Comparison of ENCODE assay signal across 11 cellular contexts in the genomic region with DNA sequence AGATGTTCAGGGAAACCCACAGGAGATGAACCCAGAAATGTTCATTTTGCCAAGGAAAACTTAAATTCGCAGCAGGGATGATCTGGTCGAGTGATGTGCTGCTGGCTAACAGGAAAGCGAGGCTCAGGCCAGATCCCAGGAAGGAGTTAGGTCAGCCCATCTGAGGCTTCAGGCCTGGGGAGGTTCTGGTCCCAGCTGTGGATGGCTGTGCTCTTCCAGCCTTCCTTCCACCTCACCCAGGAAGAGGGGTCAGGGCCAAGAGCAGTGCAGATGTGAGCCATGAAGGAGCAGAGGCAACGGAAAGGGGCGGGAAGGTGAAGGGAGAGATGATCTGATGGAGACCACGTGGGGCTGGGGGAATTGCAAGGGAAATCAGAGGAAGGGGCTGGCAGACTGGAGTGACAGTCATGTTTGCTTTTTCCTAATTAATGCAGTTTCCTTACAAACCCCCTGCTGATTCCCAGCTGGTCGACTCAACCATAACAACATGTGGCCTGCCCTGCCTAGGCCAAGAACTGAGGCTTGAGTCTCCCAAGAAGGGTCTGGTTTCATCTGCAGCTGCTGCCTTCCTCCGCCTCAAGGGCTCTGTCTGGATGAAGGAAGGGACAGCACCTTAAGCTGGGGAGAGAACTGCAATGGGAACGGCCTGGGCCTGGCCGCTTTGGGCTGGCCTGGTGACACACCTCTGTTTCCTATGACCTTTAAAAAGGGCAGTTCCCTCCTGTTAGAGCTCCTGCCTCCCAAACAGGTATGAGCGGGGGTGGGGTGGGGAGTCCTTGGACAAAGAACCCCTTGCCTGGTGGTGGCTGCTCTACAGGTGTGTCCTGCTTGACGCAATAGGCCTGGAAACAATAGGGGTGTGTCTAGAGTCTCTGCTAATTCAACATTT. TPM values are rescaled to one million over a fixed set of nuclear protein-coding genes. Genes with fewer than 3 reads are reported as not detected.
DNase-seq lines count a peak whose midpoint lies in the region; ATAC-seq, FAIRE-seq and TF ChIP-seq lines count a peak whose summit lies in the region.
"Had no signal": no experiment of that assay in that cellular context is flagged by ENCODE, and none has a peak within 500 bp of the region (broad histone marks: within the 10 kb centered on the region; RNA-seq: fewer than 3 reads in every experiment).

No MANE protein-coding gene starts in this region.

- ATAC-seq in GM18517 (IDR thresholded peaks at IDR 0.05; ENCODE audit: unreplicated experiment), result no peak
- ATAC-seq: T-cell had no signal

- no peak for TF ChIP-seq POLR2A in GM12892 (IDR thresholded peaks at IDR 0.05; ENCODE audit: low read depth, low read length)

- H3K9me3 Mint-ChIP-seq in brain, result no peaks in the 10 kb centered on the region
- H3K9me3 Mint-ChIP-seq: T-cell had no signal

- TF ChIP-seq CTCF in brain (conservative IDR thresholded peaks at IDR 0.05), result no peak

- DNase-seq in COLO668 (lab: John Stamatoyannopoulos, UW; ENCODE audit: unreplicated experiment) (peak; percentile 65), NCI-H1092 (lab: John Stamatoyannopoulos, UW) (peak; percentile 6), mucosa of gallbladder (ENCODE audit: low spot score) (peak; percentile 59), AG20443 (ENCODE audit: low spot score) (no peak), middle frontal gyrus (ENCODE audit: extremely low spot score, low spot score) (no peak), GM12892 (ENCODE audit: insufficient read length) (no peak)
- DNase-seq: AML-193, amygdala, T-cell had no signal

- H3K27ac Mint-ChIP-seq in brain, result peak overlapping the region in 4 of 5 experiments; percentile 26 to 88 (median 78)
- H3K27ac Mint-ChIP-seq: T-cell had no signal

- FAIRE-seq in GM12892 (lab: Jason Lieb, UNC), result no peak

- H3K27me3 Mint-ChIP-seq in brain, result peaks cover 33% of the 10 kb centered on the region

- peak overlapping the region in 2 of 5 experiments; percentile 2 to 24 for H3K4me3 Mint-ChIP-seq in brain
- H3K4me3 Mint-ChIP-seq: T-cell had no signal

- H3K36me3 Mint-ChIP-seq in brain, result no peaks in the 10 kb centered on the region
- H3K36me3 Mint-ChIP-seq: T-cell had no signal

- H3K4me1 Mint-ChIP-seq in brain, result peaks cover 47% of the 10 kb centered on the region
- H3K4me1 Mint-ChIP-seq: T-cell had no signal

RNA-seq across cellular contexts. Expression of a gene that starts 7.7 kb away (rescaled TPM):
- 89.2 TPM for polyA plus RNA-seq in brain (ENCODE audit: insufficient read depth, low read depth, low replicate concordance)
- 44.3 TPM for total RNA-seq in mucosa of gallbladder
- polyA plus RNA-seq in GM12892 (2012; ENCODE audit: missing spikeins), result 49.1 TPM

RNA-seq across cellular contexts. Expression of a gene that starts 50.5 kb away (rescaled TPM):
- 4.1 TPM for polyA plus RNA-seq in brain (ENCODE audit: insufficient read depth, low read depth, low replicate concordance)
- total RNA-seq in mucosa of gallbladder, result 0.58 TPM
- 0.57 TPM for polyA plus RNA-seq in GM12892 (2012; ENCODE audit: missing spikeins)
- total RNA-seq: T-cell had no signal

RNA-seq across cellular contexts. Expression of a gene that starts 59.7 kb away (rescaled TPM):
- 32.9 TPM for polyA plus RNA-seq in brain (ENCODE audit: insufficient read depth, low read depth, low replicate concordance)
- 21.1 TPM for total RNA-seq in mucosa of gallbladder
- 23.8 TPM for polyA plus RNA-seq in GM12892 (2012; ENCODE audit: missing spikeins)

Comparison
In these comparisons a context has a peak if more than half of its experiments do, and no peak if none do; other contexts are left out.
1. DNase-seq: peak in COLO668 (single experiment), NCI-H1092 (single experiment) and mucosa of gallbladder (single experiment); none in AG20443 (single experiment), middle frontal gyrus (single experiment) and GM12892 (single experiment).